Comparison of ENCODE assay signal across 8 cellular contexts in genomic region chr7:28926871-28927597, GRCh38. TPM values are rescaled to one million over a fixed set of nuclear protein-coding genes. Genes with fewer than 3 reads are reported as not detected.
DNase-seq lines count a peak whose midpoint lies in the region; ATAC-seq and TF ChIP-seq lines count a peak whose summit lies in the region.

No MANE protein-coding gene starts in this region.

- peak; percentile 76 for TF ChIP-seq CTCF in epithelial cell of esophagus (IDR thresholded peaks at IDR 0.05; ENCODE audit: insufficient read depth, low read depth, low read length, missing control alignments)

- no peak overlapping the region for H3K27ac Mint-ChIP-seq in activated CD8-positive, alpha-beta memory T cell treated with anti-CD3 and anti-CD28 coated beads, Interleukin-2, amount 10 ng/mL, durations not matched to agents 7 days and 5 days
- H3K27ac Mint-ChIP-seq in stimulated activated effector memory CD8-positive, alpha-beta T cell treated with anti-CD3 and anti-CD28 coated beads, Interleukin-12 subunit alpha, Interleukin-12 subunit beta, amount 100 ng/mL, for 72 hours: peak overlapping the region; percentile 8

- peak overlapping the region; percentile 40 for H3K4me3 ChIP-seq in epithelial cell of esophagus (ENCODE audit: low read length)

- no peaks in the 10 kb centered on the region for H3K9me3 Mint-ChIP-seq in activated CD8-positive, alpha-beta memory T cell treated with anti-CD3 and anti-CD28 coated beads, Interleukin-2, amount 10 ng/mL, durations not matched to agents 7 days and 5 days (ENCODE audit: low read depth)
- no peaks in the 10 kb centered on the region for H3K9me3 Mint-ChIP-seq in stimulated activated effector memory CD8-positive, alpha-beta T cell treated with anti-CD3 and anti-CD28 coated beads, Interleukin-12 subunit alpha, Interleukin-12 subunit beta, amount 100 ng/mL, for 72 hours

- peaks cover 23% of the 10 kb centered on the region for H3K4me1 Mint-ChIP-seq in activated CD8-positive, alpha-beta memory T cell treated with anti-CD3 and anti-CD28 coated beads, Interleukin-2, amount 10 ng/mL, durations not matched to agents 7 days and 5 days
- H3K4me1 Mint-ChIP-seq in stimulated activated effector memory CD8-positive, alpha-beta T cell treated with anti-CD3 and anti-CD28 coated beads, Interleukin-12 subunit alpha, Interleukin-12 subunit beta, amount 100 ng/mL, for 72 hours: peaks cover 15% of the 10 kb centered on the region

- DNase-seq in D341Med (ENCODE audit: low spot score) (peak; percentile 60), HUDEP-2 (lab: John Stamatoyannopoulos, UW; ENCODE audit: unreplicated experiment in 76 of 76) (peak in 46 of 76 experiments; percentile 2 to 66 (median 38)), NOMO-1 (lab: John Stamatoyannopoulos, UW; ENCODE audit: unreplicated experiment in 2 of 2) (peak; percentile 86 to 95), epithelial cell of esophagus (ENCODE audit: low read depth) (peak; percentile 82), middle frontal gyrus (ENCODE audit: extremely low spot score, low spot score) (peak; percentile 71)
- DNase-seq in activated CD8-positive, alpha-beta memory T cell treated with anti-CD3 and anti-CD28 coated beads, Interleukin-2, amount 10 ng/mL, durations not matched to agents 7 days and 5 days: peak; percentile 75
- peak; percentile 12 to 60 for DNase-seq in stimulated activated effector memory CD8-positive, alpha-beta T cell treated with anti-CD3 and anti-CD28 coated beads, Interleukin-12 subunit alpha, Interleukin-12 subunit beta, amount 100 ng/mL, for 72 hours (ENCODE audit: low spot score in 2 of 2)

- H3K4me3 Mint-ChIP-seq in activated CD8-positive, alpha-beta memory T cell treated with anti-CD3 and anti-CD28 coated beads, Interleukin-2, amount 10 ng/mL, durations not matched to agents 7 days and 5 days: peak overlapping the region; percentile 74
- peak overlapping the region; percentile 58 for H3K4me3 Mint-ChIP-seq in stimulated activated effector memory CD8-positive, alpha-beta T cell treated with anti-CD3 and anti-CD28 coated beads, Interleukin-12 subunit alpha, Interleukin-12 subunit beta, amount 100 ng/mL, for 72 hours

- no peaks in the 10 kb centered on the region for H3K36me3 Mint-ChIP-seq in activated CD8-positive, alpha-beta memory T cell treated with anti-CD3 and anti-CD28 coated beads, Interleukin-2, amount 10 ng/mL, durations not matched to agents 7 days and 5 days
- no peaks in the 10 kb centered on the region for H3K36me3 Mint-ChIP-seq in stimulated activated effector memory CD8-positive, alpha-beta T cell treated with anti-CD3 and anti-CD28 coated beads, Interleukin-12 subunit alpha, Interleukin-12 subunit beta, amount 100 ng/mL, for 72 hours

- CTCF ChIA-PET in activated CD8-positive, alpha-beta memory T cell treated with anti-CD3 and anti-CD28 coated beads, Interleukin-2, amount 10 ng/mL, durations not matched to agents 7 days and 5 days (lab: Charles Lee): interaction anchor here (0.6 to 11.8 kb wide), 34 partner anchors 9 to 1029 kb away, joined by 3 to 289 read pairs (median 3); partner anchors contain the start of gene TRIL

- peaks cover 23% of the 10 kb centered on the region for H3K27me3 Mint-ChIP-seq in activated CD8-positive, alpha-beta memory T cell treated with anti-CD3 and anti-CD28 coated beads, Interleukin-2, amount 10 ng/mL, durations not matched to agents 7 days and 5 days

- peak; percentile 90 for ATAC-seq in GM21423 (IDR thresholded peaks at IDR 0.05; ENCODE audit: unreplicated experiment)
- ATAC-seq in activated CD8-positive, alpha-beta memory T cell treated with anti-CD3 and anti-CD28 coated beads, Interleukin-2, amount 10 ng/mL, durations not matched to agents 7 days and 5 days: peak; percentile 96
- peak; percentile 89 for ATAC-seq in stimulated activated effector memory CD8-positive, alpha-beta T cell treated with anti-CD3 and anti-CD28 coated beads, Interleukin-12 subunit alpha, Interleukin-12 subunit beta, amount 100 ng/mL, for 72 hours

RNA-seq across cellular contexts. Expression of gene TRIL, which starts 31.1 kb away (rescaled TPM):
- total RNA-seq in activated CD8-positive, alpha-beta memory T cell treated with anti-CD3 and anti-CD28 coated beads, Interleukin-2, amount 10 ng/mL, durations not matched to agents 7 days and 5 days: under 1 TPM in 1 of 2 experiments, not detected in 1; 0.05 TPM

Comparison
In these comparisons a context has a peak if more than half of its experiments do, and no peak if none do; other contexts are left out.
1. Peak in every context shown above with its lines: DNase-seq, ATAC-seq and H3K4me3 ChIP-seq.
2. DNase-seq: peak in every context shown above with its lines; median percentile 90 in NOMO-1; 82 in epithelial cell of esophagus; 75 in activated CD8-positive, alpha-beta memory T cell treated with anti-CD3 and anti-CD28 coated beads, Interleukin-2, amount 10 ng/mL, durations not matched to agents 7 days and 5 days; 71 in middle frontal gyrus; 60 in D341Med; 38 in HUDEP-2; 36 in stimulated activated effector memory CD8-positive, alpha-beta T cell treated with anti-CD3 and anti-CD28 coated beads, Interleukin-12 subunit alpha, Interleukin-12 subunit beta, amount 100 ng/mL, for 72 hours.